In genomic region chr7:28166982-28167715, GRCh38 we compare ENCODE assay signal across 1 cellular context.
TF ChIP-seq lines count a peak whose summit lies in the region.

No MANE protein-coding gene starts in this region.

TF ChIP-seq in HepG2, 621 proteins besides CTCF, POLR2A, EP300 and RAD21:
- TF ChIP-seq TERF1 (CRISPR knock-in tag; IDR thresholded peaks at IDR 0.05) = no peak
- no peak for TF ChIP-seq ERF (CRISPR knock-in tag; IDR thresholded peaks at IDR 0.05)
- TF ChIP-seq ZNF350 (CRISPR knock-in tag; IDR thresholded peaks at IDR 0.05; ENCODE audit: borderline replicate concordance, low read depth) = no peak
- no peak for TF ChIP-seq ZNF251 (CRISPR knock-in tag; IDR thresholded peaks at IDR 0.05)
- no peak for TF ChIP-seq KDM2A (CRISPR knock-in tag; IDR thresholded peaks at IDR 0.05; ENCODE audit: borderline replicate concordance, low read depth)
- TF ChIP-seq ZNF296 (CRISPR knock-in tag; conservative IDR thresholded peaks at IDR 0.05) = no peak
- TF ChIP-seq POLR2G (IDR thresholded peaks at IDR 0.05; ENCODE audit: low read depth, low read length) = no peak
- TF ChIP-seq ZBTB14 (CRISPR knock-in tag; IDR thresholded peaks at IDR 0.05) = no peak
- TF ChIP-seq CEBPB (IDR thresholded peaks at IDR 0.05; ENCODE audit: borderline replicate concordance, low read depth, low read length) = no peak
- TF ChIP-seq STAG1 (CRISPR knock-in tag; IDR thresholded peaks at IDR 0.05) = no peak
